ENCODE assay signal across 9 cellular contexts in genomic region chr18:77132369-77133050, GRCh38. TPM values are rescaled to one million over a fixed set of nuclear protein-coding genes. Genes with fewer than 3 reads are reported as not detected.
DNase-seq lines count a peak whose midpoint lies in the region; ATAC-seq and TF ChIP-seq lines count a peak whose summit lies in the region.
"Had no signal": no experiment of that assay in that cellular context is flagged by ENCODE, and none has a peak within 500 bp of the region (broad histone marks: within the 10 kb centered on the region; RNA-seq: fewer than 3 reads in every experiment).

MBP (minus strand) TSS chr18:77132783; CDS start chr18:77105261, 27,522 bp downstream.

- no peak for TF ChIP-seq CTCF in ascending aorta (IDR thresholded peaks at IDR 0.05)
- TF ChIP-seq CTCF in HFFc6 (IDR thresholded peaks at IDR 0.05), result no peak

- no peaks in the 10 kb centered on the region for H3K9me3 ChIP-seq in ascending aorta
- no peaks in the 10 kb centered on the region for H3K9me3 ChIP-seq in iPS-18a (ENCODE audit: control insufficient read depth, low read depth, low read length)
- H3K9me3 ChIP-seq: SJSA1 had no signal

- H3K36me3 ChIP-seq in ascending aorta (no peaks in the 10 kb centered on the region), iPS-18a (ENCODE audit: control insufficient read depth, low read depth, low read length) (no peaks in the 10 kb centered on the region)
- H3K36me3 ChIP-seq: SJSA1 had no signal

- peak within 1 kb of the TSS; percentile 92 to 96 for H3K27ac ChIP-seq in ascending aorta
- no peak within 1 kb of the TSS for H3K27ac ChIP-seq in iPS-18a (ENCODE audit: low read length)
- H3K27ac ChIP-seq: SJSA1 had no signal

- intact Hi-C loops in ascending aorta (cut with DNase I), result loop anchor here (2.0 to 10.0 kb wide), 6 partner anchors 66 to 1208 kb away; partner anchors contain the start of gene ZNF236

- peak; percentile 46 for ATAC-seq in GM19468 (IDR thresholded peaks at IDR 0.05; ENCODE audit: extremely low read depth, unreplicated experiment)

- H3K4me1 ChIP-seq in ascending aorta (peaks cover 5 to 31% of the 10 kb centered on the region in 2 donors), iPS-18a (ENCODE audit: control insufficient read depth, low read depth, low read length) (no peaks in the 10 kb centered on the region)

- no peaks in the 10 kb centered on the region for H3K9me3 Mint-ChIP-seq in HFFc6

- peak within 1 kb of the TSS; percentile 77 to 90 for H3K4me3 ChIP-seq in ascending aorta
- H3K4me3 ChIP-seq in iPS-18a (ENCODE audit: low read length), result peak within 1 kb of the TSS; percentile 61
- H3K4me3 ChIP-seq: SJSA1 had no signal

- no peaks in the 10 kb centered on the region for H3K36me3 Mint-ChIP-seq in HFFc6 (ENCODE audit: low read depth)

- H3K27me3 ChIP-seq in ascending aorta (no peaks in the 10 kb centered on the region), iPS-18a (ENCODE audit: control insufficient read depth, insufficient read depth, low read length) (peaks cover 49% of the 10 kb centered on the region)
- H3K27me3 ChIP-seq: SJSA1 had no signal

- H3K27me3 Mint-ChIP-seq in HFFc6 (ENCODE audit: insufficient read depth), result peaks cover 33% of the 10 kb centered on the region

- DNase-seq in COR-L47 (lab: John Stamatoyannopoulos, UW) (peak; percentile 77), HPDE6-E6E7 (ENCODE audit: extremely low spot score) (peak; percentile 79), SW480 (ENCODE audit: low spot score) (peak; percentile 45), ascending aorta (ENCODE audit: low spot score in 2 of 2) (peak in 1 of 2 donors; percentile 82), HFFc6 (no peak)
- DNase-seq in stimulated activated CD4-positive, alpha-beta T cell treated with anti-CD3 and anti-CD28 coated beads, Interleukin-12 subunit alpha, Interleukin-12 subunit beta, amount 100 ng/mL, for 4 hours, result peak; percentile 73

- H3K9ac ChIP-seq in iPS-18a (ENCODE audit: low read length), result no peak within 1 kb of the TSS

- peaks cover 26% of the 10 kb centered on the region for H3K4me1 Mint-ChIP-seq in HFFc6 (ENCODE audit: low read depth)

- H3K27ac Mint-ChIP-seq in HFFc6, result no peak within 1 kb of the TSS

- no peak within 1 kb of the TSS for H3K4me3 Mint-ChIP-seq in HFFc6

RNA-seq across cellular contexts. Expression of gene MBP, which starts in this region (rescaled TPM):
- 8.1 TPM for total RNA-seq in ascending aorta
- under 1 TPM in 5 of 6 experiments, not detected in 1; 0.05 to 0.23 (median 0.12) TPM for total RNA-seq in HFFc6 (2021; fragmentation: NEBNext Ultra II Directional; extraction: Animal tissue kit (Norgen Biotek cat#: 25700))
- total RNA-seq: SJSA1 had no signal
